ENCODE assay signal across 8 cellular contexts in the genomic region with DNA sequence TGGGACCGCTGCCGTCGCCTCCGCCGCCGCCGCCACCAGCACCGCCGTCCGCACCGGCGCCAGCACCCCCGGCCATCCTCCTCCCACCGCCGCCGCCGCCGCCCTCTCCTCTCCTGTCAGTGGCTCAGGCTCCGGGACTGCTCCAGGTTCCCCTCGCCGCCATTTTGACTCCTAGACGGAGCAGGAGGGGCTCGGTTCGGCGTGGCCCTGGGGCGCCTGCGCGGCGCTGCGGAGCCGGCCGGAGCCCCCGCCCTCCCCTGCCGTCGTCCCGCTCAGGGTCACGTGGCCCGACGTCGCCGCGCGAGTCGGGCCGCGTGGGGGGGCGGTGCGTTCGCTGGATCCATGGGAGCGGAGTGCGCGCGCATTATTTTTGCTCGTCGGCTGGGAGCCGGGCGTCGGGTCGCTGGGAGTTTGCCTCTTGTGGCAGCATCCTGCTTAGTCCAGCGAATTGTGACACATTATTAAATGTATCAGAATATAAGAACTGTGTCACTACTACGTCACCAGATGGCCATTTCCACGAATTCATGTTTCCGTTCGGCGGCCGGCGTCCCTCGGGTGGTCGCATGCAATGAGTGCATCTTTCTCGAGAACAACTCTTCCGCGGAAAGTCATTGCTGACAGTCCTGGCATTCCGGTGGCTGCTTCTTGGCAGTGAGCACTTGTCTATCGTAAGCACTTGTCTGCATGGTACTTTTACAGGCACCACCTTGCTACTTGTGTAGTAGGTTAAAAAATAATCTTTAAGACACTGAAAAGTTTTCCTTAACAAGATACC.
DNase-seq lines count a peak whose midpoint lies in the region; ATAC-seq and FAIRE-seq lines count a peak whose summit lies in the region.

A gene with protein sequence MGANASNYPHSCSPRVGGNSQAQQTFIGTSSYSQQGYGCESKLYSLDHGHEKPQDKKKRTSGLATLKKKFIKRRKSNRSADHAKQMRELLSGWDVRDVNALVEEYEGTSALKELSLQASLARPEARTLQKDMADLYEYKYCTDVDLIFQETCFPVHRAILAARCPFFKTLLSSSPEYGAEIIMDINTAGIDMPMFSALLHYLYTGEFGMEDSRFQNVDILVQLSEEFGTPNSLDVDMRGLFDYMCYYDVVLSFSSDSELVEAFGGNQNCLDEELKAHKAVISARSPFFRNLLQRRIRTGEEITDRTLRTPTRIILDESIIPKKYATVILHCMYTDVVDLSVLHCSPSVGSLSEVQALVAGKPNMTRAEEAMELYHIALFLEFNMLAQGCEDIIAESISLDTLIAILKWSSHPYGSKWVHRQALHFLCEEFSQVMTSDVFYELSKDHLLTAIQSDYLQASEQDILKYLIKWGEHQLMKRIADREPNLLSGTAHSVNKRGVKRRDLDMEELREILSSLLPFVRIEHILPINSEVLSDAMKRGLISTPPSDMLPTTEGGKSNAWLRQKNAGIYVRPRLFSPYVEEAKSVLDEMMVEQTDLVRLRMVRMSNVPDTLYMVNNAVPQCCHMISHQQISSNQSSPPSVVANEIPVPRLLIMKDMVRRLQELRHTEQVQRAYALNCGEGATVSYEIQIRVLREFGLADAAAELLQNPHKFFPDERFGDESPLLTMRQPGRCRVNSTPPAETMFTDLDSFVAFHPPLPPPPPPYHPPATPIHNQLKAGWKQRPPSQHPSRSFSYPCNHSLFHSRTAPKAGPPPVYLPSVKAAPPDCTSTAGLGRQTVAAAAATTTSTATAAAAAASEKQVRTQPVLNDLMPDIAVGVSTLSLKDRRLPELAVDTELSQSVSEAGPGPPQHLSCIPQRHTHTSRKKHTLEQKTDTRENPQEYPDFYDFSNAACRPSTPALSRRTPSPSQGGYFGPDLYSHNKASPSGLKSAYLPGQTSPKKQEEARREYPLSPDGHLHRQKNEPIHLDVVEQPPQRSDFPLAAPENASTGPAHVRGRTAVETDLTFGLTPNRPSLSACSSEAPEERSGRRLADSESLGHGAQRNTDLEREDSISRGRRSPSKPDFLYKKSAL (minus strand): TSS at position 184 of the 778 bp plus-strand sequence. CDS start 36,985 bp downstream, outside the sequence.

- H3K9me3 Mint-ChIP-seq in memory B cell = no peaks in the 10 kb centered on the region

- peak within 1 kb of the TSS; percentile 95 for H3K27ac Mint-ChIP-seq in memory B cell

- no peaks in the 10 kb centered on the region for H3K27me3 Mint-ChIP-seq in memory B cell

- peak; percentile 87 for FAIRE-seq in HTR-8/SVneo (lab: Jason Lieb, UNC)

- H3K36me3 Mint-ChIP-seq in memory B cell = no peaks in the 10 kb centered on the region

- peak within 1 kb of the TSS; percentile 82 for H3K27ac ChIP-seq in effector memory CD4-positive, alpha-beta T cell (ENCODE audit: insufficient read depth, low read length, poor library complexity, severe bottlenecking)

- H3K4me3 ChIP-seq in effector memory CD4-positive, alpha-beta T cell (ENCODE audit: insufficient read depth, low read depth, low read length, poor library complexity, severe bottlenecking) = peak within 1 kb of the TSS; percentile 82

- no peaks in the 10 kb centered on the region for H3K27me3 ChIP-seq in effector memory CD4-positive, alpha-beta T cell (replicated peaks; ENCODE audit: control insufficient read depth, insufficient read depth, low read length, poor library complexity, severe bottlenecking)

- peak within 1 kb of the TSS; percentile 92 for H3K4me3 Mint-ChIP-seq in memory B cell

- H3K4me1 Mint-ChIP-seq in memory B cell = peaks cover 36% of the 10 kb centered on the region

- DNase-seq in COR-L47 (lab: John Stamatoyannopoulos, UW) (peak; percentile 99), HTR-8/SVneo (ENCODE audit: insufficient read length, low spot score) (peak; percentile 95), NOMO-1 treated with DMSO at 0.1 percent for 48 hours (lab: John Stamatoyannopoulos, UW; ENCODE audit: unreplicated experiment) (peak; percentile 91), memory B cell (ENCODE audit: low spot score in 2 of 2) (peak; percentile 83 to 91)
- peak; percentile 86 to 88 for DNase-seq in activated CD8-positive, alpha-beta memory T cell treated with anti-CD3 and anti-CD28 coated beads for 4 hours (ENCODE audit: low read depth in 2 of 2)
- DNase-seq in effector memory CD4-positive, alpha-beta T cell = peak; percentile 87 to 93 (median 92)
- DNase-seq in stimulated activated CD8-positive, alpha-beta memory T cell treated with anti-CD3 and anti-CD28 coated beads, Interleukin-12 subunit alpha, Interleukin-12 subunit beta, amount 100 ng/mL, for 1 hour (ENCODE audit: low read depth) = peak; percentile 87

- ATAC-seq in GM21367 (IDR thresholded peaks at IDR 0.05; ENCODE audit: unreplicated experiment) (peak; percentile 61), memory B cell (ENCODE audit: low read depth) (peak; percentile 90)

- H3K36me3 ChIP-seq in effector memory CD4-positive, alpha-beta T cell (ENCODE audit: control insufficient read depth, insufficient read depth, low read length) = no peaks in the 10 kb centered on the region

- H3K9me3 ChIP-seq in effector memory CD4-positive, alpha-beta T cell (ENCODE audit: control insufficient read depth, low read length) = no peaks in the 10 kb centered on the region

- peaks cover 3% of the 10 kb centered on the region for H3K4me1 ChIP-seq in effector memory CD4-positive, alpha-beta T cell (ENCODE audit: control insufficient read depth, insufficient read depth, low read length, poor library complexity, severe bottlenecking)

Comparison
In these comparisons a context has a peak if more than half of its experiments do, and no peak if none do; other contexts are left out.
1. Peak in every context shown above with its lines: DNase-seq, ATAC-seq, H3K4me3 ChIP-seq and H3K27ac ChIP-seq.